Comparison of ENCODE assay signal across 19 cellular contexts in the genomic region with DNA sequence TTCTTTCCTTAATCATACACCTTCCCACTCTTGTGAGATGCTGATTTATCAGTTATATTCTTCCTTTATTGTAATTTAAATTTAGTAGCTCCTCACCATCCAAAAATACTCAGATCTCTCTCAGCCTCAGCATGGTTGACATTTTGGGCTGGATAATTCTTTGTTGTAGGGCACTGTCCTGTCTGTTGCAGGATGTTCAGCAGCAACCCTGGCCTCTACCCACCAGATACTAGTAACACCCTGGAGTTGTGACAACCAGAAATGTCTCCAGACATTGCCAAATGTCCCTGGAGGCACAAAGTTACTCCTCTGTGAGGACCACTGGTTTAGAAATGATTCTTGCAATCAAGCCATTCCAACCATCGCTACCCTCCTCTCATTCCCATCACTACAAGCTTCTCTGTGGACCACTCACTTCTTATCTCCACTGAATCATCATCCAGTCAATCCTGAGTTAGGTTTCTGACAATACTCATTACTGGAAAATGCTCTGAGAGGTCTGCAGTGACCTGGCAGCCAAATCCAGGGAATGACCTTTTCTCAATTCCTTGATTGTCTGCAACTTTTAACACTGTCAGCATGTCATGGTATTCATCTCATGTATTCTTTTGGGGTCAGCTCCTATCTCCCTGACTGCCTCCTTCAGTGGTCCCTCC. TPM values are rescaled to one million over a fixed set of nuclear protein-coding genes. Genes with fewer than 3 reads are reported as not detected.
DNase-seq lines count a peak whose midpoint lies in the region; ATAC-seq and TF ChIP-seq lines count a peak whose summit lies in the region.
"Had no signal": no experiment of that assay in that cellular context is flagged by ENCODE, and none has a peak within 500 bp of the region (broad histone marks: within the 10 kb centered on the region; RNA-seq: fewer than 3 reads in every experiment).

No MANE protein-coding gene starts in this region.

- intact Hi-C loops in left ventricle myocardium superior (cut with micrococcal nuclease) (no loop called here), adrenal gland (cut with DNase I) (no loop called here)

- no peaks in the 10 kb centered on the region for H3K27me3 ChIP-seq in right atrium auricular region
- H3K27me3 ChIP-seq in adrenal gland, result no peaks in the 10 kb centered on the region
- H3K27me3 ChIP-seq: SJSA1 had no signal

- no peaks in the 10 kb centered on the region for H3K36me3 Mint-ChIP-seq in activated T-cell treated with anti-CD3 and anti-CD28 coated beads, Interleukin-2, amount 50 U/mL, for 4 hours (ENCODE audit: insufficient read depth)

- H3K4me1 ChIP-seq in right atrium auricular region (peaks cover 0 to 21% of the 10 kb centered on the region in 2 donors), adrenal gland (replicated peaks in 1 of 2) (no peaks in the 10 kb centered on the region)

- no peaks in the 10 kb centered on the region for H3K9me3 Mint-ChIP-seq in activated T-cell treated with anti-CD3 and anti-CD28 coated beads, Interleukin-2, amount 50 U/mL, for 4 hours

- no peak overlapping the region for H3K4me3 Mint-ChIP-seq in activated T-cell treated with anti-CD3 and anti-CD28 coated beads, Interleukin-2, amount 50 U/mL, for 4 hours

- DNase-seq in left ventricle myocardium superior (no peak), right atrium auricular region (ENCODE audit: low spot score) (no peak), RPMI7951 (ENCODE audit: low read depth) (peak; percentile 39), epithelial cell of prostate (ENCODE audit: low read depth, low spot score) (no peak), adrenal gland (no peak)
- no peak for DNase-seq in activated T-cell treated with anti-CD3 and anti-CD28 coated beads, Interleukin-2, amount 50 U/mL, for 4 hours
- DNase-seq: 8988T, COR-L47, GOT3, NCI-H1105 treated with DMSO at 0.1 percent for 48 hours, NCI-H1930, NCI-H2171, NCI-H510A had no signal

- no peak for TF ChIP-seq POLR2A in adrenal gland (IDR thresholded peaks at IDR 0.05)

- WGBS in adrenal gland, 4 donors, result 88 to 100% (median 91%) methylated on average over 1 of the region's 1 CpG

- H3K4me1 Mint-ChIP-seq in activated T-cell treated with anti-CD3 and anti-CD28 coated beads, Interleukin-2, amount 50 U/mL, for 4 hours (ENCODE audit: low read depth), result no peaks in the 10 kb centered on the region

- H3K9me3 ChIP-seq in right atrium auricular region, result no peaks in the 10 kb centered on the region
- no peaks in the 10 kb centered on the region for H3K9me3 ChIP-seq in adrenal gland (replicated peaks in 1 of 3)
- H3K9me3 ChIP-seq: SJSA1 had no signal

- H3K4me3 ChIP-seq in right atrium auricular region, result no peak overlapping the region
- H3K4me3 ChIP-seq in adrenal gland, result no peak overlapping the region
- H3K4me3 ChIP-seq: SJSA1 had no signal

- peaks cover 5% of the 10 kb centered on the region for H3K27me3 Mint-ChIP-seq in activated T-cell treated with anti-CD3 and anti-CD28 coated beads, Interleukin-2, amount 50 U/mL, for 4 hours (ENCODE audit: low read depth)

- H3K36me3 ChIP-seq in right atrium auricular region (no peaks in the 10 kb centered on the region), adrenal gland (replicated peaks in 1 of 2) (no peaks in the 10 kb centered on the region)
- H3K36me3 ChIP-seq: SJSA1 had no signal

- H3K27ac ChIP-seq in right atrium auricular region (peak overlapping the region in 1 of 2 donors; percentile 52), epithelial cell of prostate (peak overlapping the region; percentile 29), adrenal gland (no peak overlapping the region)
- H3K27ac ChIP-seq: C4-2B, HL-60, KMS-11, SJSA1 had no signal

- ATAC-seq in left ventricle myocardium superior (peak; percentile 20), GM18909 (IDR thresholded peaks at IDR 0.05; ENCODE audit: poor library complexity, unreplicated experiment) (no peak), GM18873 (IDR thresholded peaks at IDR 0.05; ENCODE audit: low FRiP score, unreplicated experiment) (no peak)
- no peak for ATAC-seq in activated T-cell treated with anti-CD3 and anti-CD28 coated beads, Interleukin-2, amount 50 U/mL, for 4 hours

- TF ChIP-seq CTCF in right atrium auricular region (IDR thresholded peaks at IDR 0.05) (no peak), adrenal gland (IDR thresholded peaks at IDR 0.05) (no peak)

RNA-seq across cellular contexts. Expression of gene OSBPL6, which starts 43.3 kb away (rescaled TPM):
- total RNA-seq in left ventricle myocardium superior, result 4.6 TPM
- 10 to 100 TPM in 1 of 2 donors, 1 to 10 TPM in 1; 4.8 to 11.5 TPM for total RNA-seq in right atrium auricular region
- total RNA-seq in RPMI7951 (2014; rRNA removed; shearing (Covaris generic)), result 10.7 and 12.3 TPM in 2 replicates
- total RNA-seq in activated T-cell treated with anti-CD3 and anti-CD28 coated beads, Interleukin-2, amount 50 U/mL, for 4 hours, result under 1 TPM; 0.28 to 0.53 (median 0.30) TPM
- total RNA-seq in adrenal gland, result 1 to 10 TPM in 2 of 8 donors, under 1 TPM in 5, not detected in 1; 0.16 to 3.1 (median 0.50) TPM
- 1 to 10 TPM in 2 of 3 donors, under 1 TPM in 1; 0.98 to 5.1 (median 1.2) TPM for polyA plus RNA-seq in adrenal gland
